Comparison of ENCODE assay signal across 15 cellular contexts in genomic region chr1:39182804-39183203, GRCh38. TPM values are rescaled to one million over a fixed set of nuclear protein-coding genes. Genes with fewer than 3 reads are reported as not detected.
DNase-seq lines count a peak whose midpoint lies in the region; ATAC-seq and TF ChIP-seq lines count a peak whose summit lies in the region.
"Had no signal": no experiment of that assay in that cellular context is flagged by ENCODE, and none has a peak within 500 bp of the region (broad histone marks: within the 10 kb centered on the region; RNA-seq: fewer than 3 reads in every experiment).

No MANE protein-coding gene starts in this region.

- H3K9me3 ChIP-seq in CD4-positive, alpha-beta memory T cell (ENCODE audit: control insufficient read depth in 1 of 2, low read length in 2 of 2), result no peaks in the 10 kb centered on the region
- no peaks in the 10 kb centered on the region for H3K9me3 ChIP-seq in OCI-LY7 (ENCODE audit: low read length)

- H3K4me1 Mint-ChIP-seq in CD4-positive, alpha-beta memory T cell, result peaks cover 18 to 44% (median 30%) of the 10 kb centered on the region in 4 donors
- H3K4me1 Mint-ChIP-seq in chondrocyte (ENCODE audit: low read depth), result peaks cover 70% of the 10 kb centered on the region
- peaks cover 32% of the 10 kb centered on the region for H3K4me1 Mint-ChIP-seq in progenitor cell of endocrine pancreas (ENCODE audit: low read depth)

- H3K36me3 Mint-ChIP-seq in CD4-positive, alpha-beta memory T cell, result peaks cover 0 to 2% of the 10 kb centered on the region in 2 donors
- H3K36me3 Mint-ChIP-seq in chondrocyte (ENCODE audit: low read depth), result no peaks in the 10 kb centered on the region
- H3K36me3 Mint-ChIP-seq in progenitor cell of endocrine pancreas (ENCODE audit: insufficient read depth), result peaks cover 2% of the 10 kb centered on the region

- CTCF ChIA-PET in CD4-positive, alpha-beta memory T cell (lab: Charles Lee; ENCODE audit: partially characterized antibody), result interaction anchor here (1.4 to 17.2 kb wide), 5 partner anchors 10 to 356 kb away, joined by 3 to 820 read pairs (median 18); partner anchors contain the start of gene MACF1
- CTCF ChIA-PET in OCI-LY7 (lab: Charles Lee; ENCODE audit: unreplicated experiment), result interaction anchor here (1.5 kb wide), 1 partner anchor 9 kb away, joined by 3 read pairs; no protein-coding TSS in a partner anchor

- intact Hi-C loops in CD4-positive, alpha-beta memory T cell (cut with micrococcal nuclease), result loop anchor here (1.0 to 5.0 kb wide), 4 partner anchors 75 to 394 kb away; partner anchors contain the start of gene PABPC4
- intact Hi-C loops in OCI-LY7 (cut with micrococcal nuclease; ENCODE audit: unreplicated experiment), result no loop called here

- peak overlapping the region; percentile 53; the same call in 1 of the 2 replicates for H2AFZ ChIP-seq in OCI-LY7 (ENCODE audit: low read length)

- H3K9me3 Mint-ChIP-seq in CD4-positive, alpha-beta memory T cell, result no peaks in the 10 kb centered on the region
- H3K9me3 Mint-ChIP-seq in chondrocyte (ENCODE audit: low read depth), result no peaks in the 10 kb centered on the region
- H3K9me3 Mint-ChIP-seq in progenitor cell of endocrine pancreas (ENCODE audit: low read depth), result no peaks in the 10 kb centered on the region
- H3K9me3 Mint-ChIP-seq: activated CD4-positive, alpha-beta T cell treated with anti-CD3 and anti-CD28 coated beads, Interleukin-2, amount 10 ng/mL, durations not matched to agents 24 days and 14 days; activated T-helper 2 cell treated with anti-CD3 and anti-CD28 coated beads, Interferon-gamma antibody, Interleukin-2, Interleukin-4, amounts not matched to agents 10 μg/mL and 5 μg/mL and 100 μg/mL, durations not matched to agents 14 hours and 24 hours and 36 hours; T-helper 2 cell treated with Interferon-gamma antibody and Interleukin-4, amounts not matched to agents 5 μg/mL and 100 μg/mL, for 36 hours had no signal

- H3K36me3 ChIP-seq in CD4-positive, alpha-beta memory T cell (ENCODE audit: insufficient read depth, low read length), result no peaks in the 10 kb centered on the region
- no peaks in the 10 kb centered on the region for H3K36me3 ChIP-seq in OCI-LY7 (ENCODE audit: insufficient read depth, low read length)

- no peak overlapping the region for H3K4me3 Mint-ChIP-seq in CD4-positive, alpha-beta memory T cell
- H3K4me3 Mint-ChIP-seq in chondrocyte (ENCODE audit: unreplicated experiment) (no peak overlapping the region), progenitor cell of endocrine pancreas (ENCODE audit: low read depth) (no peak overlapping the region)
- H3K4me3 Mint-ChIP-seq: T-helper 2 cell treated with Interferon-gamma antibody and Interleukin-4, amounts not matched to agents 5 μg/mL and 100 μg/mL, for 36 hours had no signal

- H3K4me1 ChIP-seq in CD4-positive, alpha-beta memory T cell (ENCODE audit: insufficient read depth, low read length), result peaks cover 34% of the 10 kb centered on the region
- peaks cover 25% of the 10 kb centered on the region for H3K4me1 ChIP-seq in OCI-LY7 (ENCODE audit: insufficient read depth, low read length, poor library complexity, severe bottlenecking)

- no peak for ATAC-seq in GM21528 (IDR thresholded peaks at IDR 0.05; ENCODE audit: low FRiP score, unreplicated experiment)

- no peak overlapping the region for H3K4me3 ChIP-seq in CD4-positive, alpha-beta memory T cell (ENCODE audit: low read length in 2 of 2)
- H3K4me3 ChIP-seq in OCI-LY7 (ENCODE audit: low read depth, low read length, poor library complexity, severe bottlenecking), result no peak overlapping the region
- H3K4me3 ChIP-seq in coronary artery, result no peak overlapping the region
- H3K4me3 ChIP-seq: lung had no signal

- peak overlapping the region; percentile 70 for H3K27ac ChIP-seq in CD4-positive, alpha-beta memory T cell (ENCODE audit: low read depth, low read length)
- H3K27ac ChIP-seq in OCI-LY7 (ENCODE audit: low read depth, low read length, poor library complexity, severe bottlenecking) (no peak overlapping the region), coronary artery (peak overlapping the region in 1 of 2 donors; percentile 80)

- H3K27me3 Mint-ChIP-seq in CD4-positive, alpha-beta memory T cell, result no peaks in the 10 kb centered on the region
- H3K27me3 Mint-ChIP-seq in chondrocyte (ENCODE audit: low read depth) (no peaks in the 10 kb centered on the region), progenitor cell of endocrine pancreas (no peaks in the 10 kb centered on the region)
- H3K27me3 Mint-ChIP-seq: activated CD4-positive, alpha-beta T cell treated with anti-CD3 and anti-CD28 coated beads, Interleukin-2, amount 10 ng/mL, durations not matched to agents 24 days and 14 days had no signal

- H3K9me2 ChIP-seq in OCI-LY7 (ENCODE audit: insufficient read depth, low read length), result 0 out of 2 replicates have a peak, but pooled peaks cover 3% of the 10 kb centered on the region

- TF ChIP-seq CTCF in OCI-LY7 (conservative IDR thresholded peaks at IDR 0.05; ENCODE audit: low read length), result no peak
- no peak for TF ChIP-seq CTCF in chondrocyte (IDR thresholded peaks at IDR 0.05)
- TF ChIP-seq CTCF in progenitor cell of endocrine pancreas (IDR thresholded peaks at IDR 0.05; ENCODE audit: unreplicated experiment), result no peak
- TF ChIP-seq CTCF in coronary artery (IDR thresholded peaks at IDR 0.05), result no peak

- no peak for DNase-seq in CD4-positive, alpha-beta memory T cell
- no peak for DNase-seq in OCI-LY7 (ENCODE audit: low spot score)
- no peak for DNase-seq in chondrocyte (ENCODE audit: low spot score)
- DNase-seq in progenitor cell of endocrine pancreas (ENCODE audit: low spot score, unreplicated experiment), result no peak
- DNase-seq in coronary artery (ENCODE audit: low spot score), result no peak
- no peak for DNase-seq in DMS114 treated with DMSO at 0.1 percent for 48 hours (lab: John Stamatoyannopoulos, UW; ENCODE audit: unreplicated experiment)
- no peak for DNase-seq in GM19240 (ENCODE audit: insufficient read length, low spot score)
- DNase-seq: activated CD4-positive, alpha-beta T cell treated with anti-CD3 and anti-CD28 coated beads, Interleukin-2, amount 10 ng/mL, durations not matched to agents 24 days and 14 days; DND-41; NCI-H2029 treated with DMSO at 0.1 percent for 48 hours; NCI-H69 had no signal

- POLR2A ChIA-PET in CD4-positive, alpha-beta memory T cell (lab: Charles Lee; ENCODE audit: partially characterized antibody), result interaction anchor here (1.1 to 2.2 kb wide), 4 partner anchors 10 to 176 kb away, joined by 3 to 45 read pairs (median 6); no protein-coding TSS in a partner anchor
- POLR2A ChIA-PET in OCI-LY7 (lab: Charles Lee), result no interaction called here

- BruUV-seq in OCI-LY7 (replicated peaks; lab: Mats Ljungman, UMichigan), result no TSS peak

- no peaks in the 10 kb centered on the region for H4K20me1 ChIP-seq in OCI-LY7 (ENCODE audit: insufficient read depth, low read length)

- H3K79me2 ChIP-seq in OCI-LY7 (ENCODE audit: insufficient read depth, low read depth, low read length), result no peaks in the 10 kb centered on the region

- H3K27ac Mint-ChIP-seq in CD4-positive, alpha-beta memory T cell, result peak overlapping the region; percentile 90 to 98 (median 96)
- H3K27ac Mint-ChIP-seq in chondrocyte (ENCODE audit: unreplicated experiment) (peak overlapping the region; percentile 82), progenitor cell of endocrine pancreas (peak overlapping the region; percentile 33)
- H3K27ac Mint-ChIP-seq: T-helper 2 cell treated with Interferon-gamma antibody and Interleukin-4, amounts not matched to agents 5 μg/mL and 100 μg/mL, for 36 hours had no signal

- no peaks in the 10 kb centered on the region for H3K27me3 ChIP-seq in CD4-positive, alpha-beta memory T cell (ENCODE audit: insufficient read depth, low read length)

- H3K4me2 ChIP-seq in OCI-LY7 (ENCODE audit: low read length), result peak overlapping the region; percentile 36; the same call in 1 of the 2 replicates

RNA-seq across cellular contexts. Expression of gene MACF1, which starts 21.7 kb away (rescaled TPM):
- total RNA-seq in CD4-positive, alpha-beta memory T cell, result 100 to 1,000 TPM; 329 to 387 TPM
- 100 to 1,000 TPM in 1 of 2 donors, 1 to 10 TPM in 1; 6.8 to 114 TPM for polyA plus RNA-seq in CD4-positive, alpha-beta memory T cell
- total RNA-seq in OCI-LY7 (2014; rRNA removed; shearing (Covaris generic)), result 211 and 235 TPM in 2 replicates
- total RNA-seq in OCI-LY7 (2022) (220 and 236 TPM in 2 replicates), chondrocyte (377 to 446 TPM (median 386 TPM) in 3 replicates), progenitor cell of endocrine pancreas (241 and 285 TPM in 2 replicates)

Comparison
In these comparisons a context has a peak if more than half of its experiments do, and no peak if none do; other contexts are left out.
1. H3K27ac Mint-ChIP-seq: peak in every context shown above with its lines; median percentile 96 in CD4-positive, alpha-beta memory T cell; 82 in chondrocyte; 33 in progenitor cell of endocrine pancreas.